In the genomic region with DNA sequence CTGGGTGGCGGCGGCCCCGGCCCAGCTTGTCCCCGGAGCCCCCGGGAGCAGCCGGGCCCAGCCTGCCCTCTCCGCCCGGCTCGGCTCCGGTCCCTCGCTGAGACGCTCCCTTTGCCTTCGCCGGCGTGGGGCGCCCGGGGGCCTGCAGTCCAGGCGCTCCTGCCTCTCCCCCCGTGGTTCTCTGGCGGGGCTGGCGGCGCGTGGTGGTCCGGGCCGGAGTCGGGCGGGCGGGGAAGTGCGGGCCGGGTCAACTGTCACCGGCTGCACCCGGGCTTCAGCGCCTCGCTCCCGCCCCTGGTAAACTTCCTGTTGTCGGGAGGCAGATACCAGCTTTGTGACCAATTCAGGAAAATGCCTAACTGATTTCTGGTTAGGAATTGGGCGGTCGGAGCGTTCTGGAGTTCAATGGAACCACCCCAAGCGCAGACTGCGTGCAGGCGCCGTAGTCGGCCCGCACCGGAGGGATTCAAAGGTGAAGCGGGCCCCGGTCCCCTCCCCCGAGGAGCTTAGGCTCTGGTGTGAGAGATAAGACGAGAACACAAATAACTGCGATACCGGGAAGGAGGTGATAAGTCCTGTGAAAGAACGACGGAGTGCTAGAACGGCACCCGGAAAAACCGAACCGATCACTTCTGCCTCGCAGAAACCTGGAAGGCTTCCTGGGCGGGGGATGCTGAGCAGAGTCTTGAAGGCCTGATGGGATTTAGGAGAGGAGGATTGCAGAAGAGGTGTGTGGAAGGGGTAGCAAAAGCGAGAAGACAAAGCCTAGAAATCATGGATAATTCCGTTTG, we compare ENCODE assay signal across 8 cellular contexts. TPM values are rescaled to one million over a fixed set of nuclear protein-coding genes. Genes with fewer than 3 reads are reported as not detected.
A peak's percentile ranks its signal among the peaks of the same experiment; 100 is the strongest.
DNase-seq lines count a peak whose midpoint lies in the region; ATAC-seq and TF ChIP-seq lines count a peak whose summit lies in the region.

No MANE protein-coding gene starts in this region.

- H3K36me3 ChIP-seq in adipocyte (ENCODE audit: control insufficient read depth, insufficient read depth, low read length, severe bottlenecking), result peaks cover 4% of the 10 kb centered on the region

- H3K9me3 ChIP-seq in adipocyte (ENCODE audit: control insufficient read depth, low read length), result no peaks in the 10 kb centered on the region

- ATAC-seq in HG03175 (IDR thresholded peaks at IDR 0.05; ENCODE audit: unreplicated experiment), result peak; percentile 24
- peak; percentile 53 for ATAC-seq in SK-N-SH treated with all-trans-retinoic acid at 6 μM for 48 hours
- ATAC-seq in left ventricle myocardium superior, result peak; percentile 34

- DNase-seq in NOMO-1 (lab: John Stamatoyannopoulos, UW; ENCODE audit: unreplicated experiment in 2 of 2), result peak; percentile 24 to 36
- no peak for DNase-seq in NOMO-1 treated with DMSO at 0.1 percent for 48 hours (lab: John Stamatoyannopoulos, UW; ENCODE audit: unreplicated experiment)
- peak; percentile 56 for DNase-seq in adipocyte (ENCODE audit: low read depth)
- DNase-seq in left ventricle myocardium superior, result peak; percentile 62
- DNase-seq in pulmonary artery endothelial cell (ENCODE audit: low read depth, low spot score), result peak; percentile 8
- no peak for DNase-seq in NCI-H2171 treated with DMSO at 0.1 percent for 48 hours (lab: John Stamatoyannopoulos, UW)

- H3K4me1 ChIP-seq in adipocyte (ENCODE audit: control insufficient read depth, insufficient read depth, low read length), result peaks cover 35% of the 10 kb centered on the region

- intact Hi-C loops in left ventricle myocardium superior (cut with micrococcal nuclease), result loop anchor here (10.0 kb wide), 1 partner anchor 81 kb away; no protein-coding TSS in a partner anchor

- H3K27me3 ChIP-seq in adipocyte (replicated peaks; ENCODE audit: control insufficient read depth, insufficient read depth, low read length), result no peaks in the 10 kb centered on the region

- peak overlapping the region; percentile 88 for H3K4me3 ChIP-seq in adipocyte (ENCODE audit: low read length)

- H3K9ac ChIP-seq in adipocyte (ENCODE audit: low read length), result peak overlapping the region; percentile 95

TF ChIP-seq in SK-N-SH treated with all-trans-retinoic acid at 6 μM for 48 hours, 23 proteins besides CTCF, POLR2A, EP300 and RAD21:
- TF ChIP-seq ZNF70 (CRISPR knock-in tag; IDR thresholded peaks at IDR 0.05), result peak; percentile 86
- TF ChIP-seq, protein P1, sequence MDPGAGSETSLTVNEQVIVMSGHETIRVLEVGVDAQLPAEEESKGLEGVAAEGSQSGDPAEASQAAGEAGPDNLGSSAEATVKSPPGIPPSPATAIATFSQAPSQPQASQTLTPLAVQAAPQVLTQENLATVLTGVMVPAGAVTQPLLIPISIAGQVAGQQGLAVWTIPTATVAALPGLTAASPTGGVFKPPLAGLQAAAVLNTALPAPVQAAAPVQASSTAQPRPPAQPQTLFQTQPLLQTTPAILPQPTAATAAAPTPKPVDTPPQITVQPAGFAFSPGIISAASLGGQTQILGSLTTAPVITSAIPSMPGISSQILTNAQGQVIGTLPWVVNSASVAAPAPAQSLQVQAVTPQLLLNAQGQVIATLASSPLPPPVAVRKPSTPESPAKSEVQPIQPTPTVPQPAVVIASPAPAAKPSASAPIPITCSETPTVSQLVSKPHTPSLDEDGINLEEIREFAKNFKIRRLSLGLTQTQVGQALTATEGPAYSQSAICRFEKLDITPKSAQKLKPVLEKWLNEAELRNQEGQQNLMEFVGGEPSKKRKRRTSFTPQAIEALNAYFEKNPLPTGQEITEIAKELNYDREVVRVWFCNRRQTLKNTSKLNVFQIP (CRISPR knock-in tag; IDR thresholded peaks at IDR 0.05; ENCODE audit: borderline replicate concordance, low read depth), result no peak
- TF ChIP-seq CSRNP3 (CRISPR knock-in tag; IDR thresholded peaks at IDR 0.05), result no peak
- TF ChIP-seq, protein P2, sequence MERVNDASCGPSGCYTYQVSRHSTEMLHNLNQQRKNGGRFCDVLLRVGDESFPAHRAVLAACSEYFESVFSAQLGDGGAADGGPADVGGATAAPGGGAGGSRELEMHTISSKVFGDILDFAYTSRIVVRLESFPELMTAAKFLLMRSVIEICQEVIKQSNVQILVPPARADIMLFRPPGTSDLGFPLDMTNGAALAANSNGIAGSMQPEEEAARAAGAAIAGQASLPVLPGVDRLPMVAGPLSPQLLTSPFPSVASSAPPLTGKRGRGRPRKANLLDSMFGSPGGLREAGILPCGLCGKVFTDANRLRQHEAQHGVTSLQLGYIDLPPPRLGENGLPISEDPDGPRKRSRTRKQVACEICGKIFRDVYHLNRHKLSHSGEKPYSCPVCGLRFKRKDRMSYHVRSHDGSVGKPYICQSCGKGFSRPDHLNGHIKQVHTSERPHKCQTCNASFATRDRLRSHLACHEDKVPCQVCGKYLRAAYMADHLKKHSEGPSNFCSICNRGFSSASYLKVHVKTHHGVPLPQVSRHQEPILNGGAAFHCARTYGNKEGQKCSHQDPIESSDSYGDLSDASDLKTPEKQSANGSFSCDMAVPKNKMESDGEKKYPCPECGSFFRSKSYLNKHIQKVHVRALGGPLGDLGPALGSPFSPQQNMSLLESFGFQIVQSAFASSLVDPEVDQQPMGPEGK (CRISPR knock-in tag; IDR thresholded peaks at IDR 0.05; ENCODE audit: borderline replicate concordance), result no peak
- no peak for TF ChIP-seq OSR1 (CRISPR knock-in tag; IDR thresholded peaks at IDR 0.05)
- no peak for TF ChIP-seq TCF4 (CRISPR knock-in tag; IDR thresholded peaks at IDR 0.05; ENCODE audit: borderline replicate concordance)
- TF ChIP-seq ESRRG (CRISPR knock-in tag; IDR thresholded peaks at IDR 0.05), result no peak
- TF ChIP-seq GLIS3 (CRISPR knock-in tag; IDR thresholded peaks at IDR 0.05), result no peak
- no peak for TF ChIP-seq ARNTL (CRISPR knock-in tag; IDR thresholded peaks at IDR 0.05; ENCODE audit: borderline replicate concordance, low read depth)

RNA-seq across cellular contexts. Expression of gene CAB39, which starts 0.9 kb away (rescaled TPM):
- total RNA-seq in left ventricle myocardium superior, result 86.2 TPM
- 70.8 and 78.2 TPM in 2 replicates for total RNA-seq in pulmonary artery endothelial cell

Comparison
In these comparisons a context has a peak if more than half of its experiments do, and no peak if none do; other contexts are left out.
1. DNase-seq: peak in NOMO-1 (2 of 2), adipocyte (single experiment), left ventricle myocardium superior (single experiment) and pulmonary artery endothelial cell (single experiment); none in NOMO-1 treated with DMSO at 0.1 percent for 48 hours (single experiment) and NCI-H2171 treated with DMSO at 0.1 percent for 48 hours (single experiment).
2. Peak in every context shown above with its lines, with median percentiles within 50 percentile points of each other: ATAC-seq.